ENCODE assay signal across 1 cellular context in the genomic region with DNA sequence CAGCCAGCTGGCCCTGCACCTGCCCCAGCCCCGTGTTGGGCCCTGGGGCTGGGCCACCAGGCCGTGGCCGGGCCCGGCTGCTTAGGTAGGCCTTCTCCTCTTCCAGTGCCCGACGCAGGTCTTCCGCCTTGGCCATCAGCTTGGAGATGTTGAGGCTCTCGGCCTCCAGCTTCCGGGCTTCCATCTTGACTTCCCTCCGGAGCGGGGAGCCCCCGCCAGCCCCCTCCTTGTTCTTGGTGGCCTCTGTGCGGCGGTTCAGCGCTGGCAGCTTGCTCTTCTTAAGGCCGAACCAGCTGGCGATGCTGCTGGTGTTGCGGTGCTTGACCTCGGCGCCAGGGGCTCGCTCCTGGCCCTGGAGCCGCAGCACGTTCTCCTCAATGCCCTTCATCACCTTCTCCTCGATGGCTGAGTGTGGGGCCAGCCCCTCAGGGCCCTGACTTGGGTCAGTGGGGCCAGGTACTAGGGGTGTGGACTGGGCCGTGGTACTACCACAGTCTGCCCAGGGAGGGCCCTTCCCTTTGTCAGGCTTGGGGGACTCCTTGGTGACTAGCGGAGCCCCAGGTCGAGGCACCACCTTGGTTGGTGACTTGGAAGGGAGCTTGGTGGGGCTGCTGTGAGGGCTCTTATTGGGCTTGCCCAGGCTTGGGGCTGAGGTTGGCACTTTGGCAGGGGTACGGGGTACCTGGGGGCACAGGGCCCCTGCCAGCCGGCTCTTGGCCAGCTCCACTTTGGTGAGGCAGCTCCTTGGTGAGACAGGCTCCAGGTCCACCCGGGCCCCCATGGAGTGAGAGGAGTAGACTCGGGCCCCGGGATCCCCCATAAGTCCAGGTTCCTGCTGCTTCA.
A peak's percentile ranks its signal among the peaks of the same experiment; 100 is the strongest.
TF ChIP-seq lines count a peak whose summit lies in the region.

No MANE protein-coding gene starts in this region.

TF ChIP-seq in HepG2, 621 proteins besides CTCF, POLR2A, EP300 and RAD21:
- TF ChIP-seq NFE2L2 (IDR thresholded peaks at IDR 0.05; ENCODE audit: low read length): no peak
- peak; percentile 93 for TF ChIP-seq AGO2 (optimal IDR thresholded peaks at IDR 0.05; ENCODE audit: low read depth, low read length)
- TF ChIP-seq GFI1 (CRISPR knock-in tag; IDR thresholded peaks at IDR 0.05; ENCODE audit: borderline replicate concordance): no peak
- TF ChIP-seq SP5 (CRISPR knock-in tag; IDR thresholded peaks at IDR 0.05; ENCODE audit: borderline replicate concordance, low read depth): no peak
- TF ChIP-seq TEAD2 (CRISPR knock-in tag; IDR thresholded peaks at IDR 0.05): no peak
- TF ChIP-seq ZNF878 (CRISPR knock-in tag; IDR thresholded peaks at IDR 0.05): no peak
- TF ChIP-seq ZNF556 (CRISPR knock-in tag; IDR thresholded peaks at IDR 0.05; ENCODE audit: borderline replicate concordance): no peak
- TF ChIP-seq ZSCAN29 (CRISPR knock-in tag; conservative IDR thresholded peaks at IDR 0.05): no peak
- no peak for TF ChIP-seq MEF2D (CRISPR knock-in tag; IDR thresholded peaks at IDR 0.05)
